In the genomic region with DNA sequence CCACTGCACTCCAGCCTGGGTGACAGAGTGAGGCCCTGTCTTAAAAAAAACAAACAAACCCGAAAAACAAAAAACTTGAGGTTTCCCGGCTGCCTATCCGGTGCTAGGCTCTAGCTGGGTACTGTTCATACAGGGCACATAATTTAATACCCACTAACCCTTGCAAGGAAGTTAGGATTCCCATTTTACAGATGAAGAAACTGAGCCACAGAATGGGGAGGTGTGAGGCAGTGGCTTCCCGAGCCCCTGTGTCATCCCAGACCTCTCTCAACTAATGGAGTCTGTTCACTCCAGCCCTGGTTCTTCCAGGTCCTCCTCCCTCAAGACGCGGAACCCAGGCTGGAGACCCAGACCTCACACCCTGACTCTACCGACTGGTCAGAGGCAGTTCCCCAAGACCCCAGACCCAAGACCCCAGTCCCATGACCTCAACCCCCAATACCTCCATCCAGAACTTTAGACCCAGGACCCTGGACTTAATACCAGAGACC, we compare ENCODE assay signal across 8 cellular contexts. TPM values are rescaled to one million over a fixed set of nuclear protein-coding genes. Genes with fewer than 3 reads are reported as not detected.
A peak's percentile ranks its signal among the peaks of the same experiment; 100 is the strongest.
DNase-seq lines count a peak whose midpoint lies in the region; ATAC-seq and TF ChIP-seq lines count a peak whose summit lies in the region.
"Had no signal": no experiment of that assay in that cellular context is flagged by ENCODE, and none has a peak within 500 bp of the region (broad histone marks: within the 10 kb centered on the region; RNA-seq: fewer than 3 reads in every experiment).

No MANE protein-coding gene starts in this region.

- no peaks in the 10 kb centered on the region for H3K9me3 ChIP-seq in HEK293 (ENCODE audit: control insufficient read depth, insufficient read depth, low read depth, low read length)
- H3K9me3 ChIP-seq in skeletal muscle satellite cell (replicated peaks; ENCODE audit: low read length) = no peaks in the 10 kb centered on the region

- H3K36me3 ChIP-seq in HEK293 (ENCODE audit: control insufficient read depth in 2 of 2, insufficient read depth in 1 of 2, low read length in 2 of 2) = peaks cover 7 to 21% of the 10 kb centered on the region in 2 experiments; a peak in 2 of 3 replicates
- peaks cover 11% of the 10 kb centered on the region for H3K36me3 ChIP-seq in skeletal muscle satellite cell (ENCODE audit: insufficient read depth, low read length)

- CTCF ChIA-PET in HEK293 (lab: Yijun Ruan, JAX) = no interaction called here

- TF ChIP-seq CTCF in HEK293 (tag by site-specific recombination; IDR thresholded peaks at IDR 0.05) = no peak
- TF ChIP-seq CTCF in foreskin keratinocyte (conservative IDR thresholded peaks at IDR 0.05) = no peak

- peak overlapping the region; percentile 94 for H3K9ac ChIP-seq in skeletal muscle satellite cell (ENCODE audit: low read depth, low read length)

- ATAC-seq in foreskin keratinocyte (no peak), GM21576 (IDR thresholded peaks at IDR 0.05; ENCODE audit: unreplicated experiment) (no peak)

- peak; percentile 23 to 24 for DNase-seq in activated CD4-positive, alpha-beta T cell treated with anti-CD3 and anti-CD28 coated beads, Interleukin-2, amount 50 U/mL, for 48 hours
- no peak for DNase-seq in foreskin keratinocyte
- no peak for DNase-seq in AG20443 (ENCODE audit: low spot score)
- no peak for DNase-seq in activated CD4-positive, CD25-positive, alpha-beta regulatory T cell treated with anti-CD3 and anti-CD28 coated beads, Interleukin-2, amount 50 U/mL, for 72 hours

- H3K27me3 ChIP-seq in foreskin keratinocyte (no peaks in the 10 kb centered on the region), skeletal muscle satellite cell (ENCODE audit: control insufficient read depth, insufficient read depth, low read length) (no peaks in the 10 kb centered on the region)

- peak overlapping the region; percentile 56; the same call in 1 of the 2 replicates for H3K27ac ChIP-seq in HEK293 (ENCODE audit: extremely low read depth, low read depth, low read length)
- H3K27ac ChIP-seq in foreskin keratinocyte = peak overlapping the region; percentile 94

- POLR2A ChIA-PET in HEK293 (lab: Yijun Ruan, JAX) = interaction anchor here (0.6 to 2.4 kb wide), 7 partner anchors 16 to 227 kb away, joined by 3 to 10 read pairs (median 5); no protein-coding TSS in a partner anchor

- no peaks in the 10 kb centered on the region; the same call in 1 of the 2 replicates for H3K4me1 ChIP-seq in HEK293 (ENCODE audit: control insufficient read depth, insufficient read depth, low read length)
- H3K4me1 ChIP-seq in foreskin keratinocyte = no peaks in the 10 kb centered on the region
- H3K4me1 ChIP-seq in skeletal muscle satellite cell (ENCODE audit: control insufficient read depth, insufficient read depth, low read length) = peaks cover 18% of the 10 kb centered on the region

- peak overlapping the region; percentile 96 for H3K4me2 ChIP-seq in skeletal muscle satellite cell (ENCODE audit: low read length)

- peak overlapping the region; percentile 96 for H3K4me3 ChIP-seq in HEK293 (ENCODE audit: low read depth, low read length)
- H3K4me3 ChIP-seq in skeletal muscle satellite cell (ENCODE audit: low read length) = peak overlapping the region; percentile 98

TF ChIP-seq in HEK293, 187 proteins besides CTCF, POLR2A, EP300 and RAD21 (continues in another document):
- TF ChIP-seq SCRT2 (tag by site-specific recombination; IDR thresholded peaks at IDR 0.05) (no peak), MYNN (tag by site-specific recombination; IDR thresholded peaks at IDR 0.05; ENCODE audit: borderline replicate concordance) (no peak), GFI1B (tag by site-specific recombination; IDR thresholded peaks at IDR 0.05) (no peak), HOXA7 (CRISPR knock-in tag; IDR thresholded peaks at IDR 0.05; ENCODE audit: borderline replicate concordance) (no peak), ZNF792 (tag by site-specific recombination; IDR thresholded peaks at IDR 0.05) (no peak), ZNF341 (tag by site-specific recombination; IDR thresholded peaks at IDR 0.05; ENCODE audit: low read depth) (no peak), INSM2 (tag by site-specific recombination; IDR thresholded peaks at IDR 0.05) (no peak), ZBTB7A (tag by site-specific recombination; IDR thresholded peaks at IDR 0.05; ENCODE audit: low read depth) (peak; percentile 9; the same call in 1 of the 2 replicates), ZNF16 (tag by site-specific recombination; IDR thresholded peaks at IDR 0.05; ENCODE audit: low read depth) (no peak), ZNF266 (tag by site-specific recombination; IDR thresholded peaks at IDR 0.05; ENCODE audit: low read depth) (no peak), ZNF768 (tag by site-specific recombination; IDR thresholded peaks at IDR 0.05) (no peak), ZNF549 (tag by site-specific recombination; IDR thresholded peaks at IDR 0.05) (no peak), ZSCAN30 (tag by site-specific recombination; IDR thresholded peaks at IDR 0.05) (no peak), ZNF580 (tag by site-specific recombination; IDR thresholded peaks at IDR 0.05) (0 out of 2 replicates have a peak, but pooled peaks have one; percentile 32), ZNF639 (tag by site-specific recombination; IDR thresholded peaks at IDR 0.05) (0 out of 2 replicates have a peak, but pooled peaks have one; percentile 26), ZNF248 (tag by site-specific recombination; IDR thresholded peaks at IDR 0.05) (no peak), ZBTB1 (tag by site-specific recombination; IDR thresholded peaks at IDR 0.05) (no peak), ZNF621 (tag by site-specific recombination; IDR thresholded peaks at IDR 0.05) (no peak), ZNF140 (tag by site-specific recombination; IDR thresholded peaks at IDR 0.05) (no peak), HOXC10 (CRISPR knock-in tag; IDR thresholded peaks at IDR 0.05) (no peak), BCL11B (tag by site-specific recombination; IDR thresholded peaks at IDR 0.05; ENCODE audit: low read depth) (0 out of 2 replicates have a peak, but pooled peaks have one; percentile 57)
- TF ChIP-seq, protein P1, sequence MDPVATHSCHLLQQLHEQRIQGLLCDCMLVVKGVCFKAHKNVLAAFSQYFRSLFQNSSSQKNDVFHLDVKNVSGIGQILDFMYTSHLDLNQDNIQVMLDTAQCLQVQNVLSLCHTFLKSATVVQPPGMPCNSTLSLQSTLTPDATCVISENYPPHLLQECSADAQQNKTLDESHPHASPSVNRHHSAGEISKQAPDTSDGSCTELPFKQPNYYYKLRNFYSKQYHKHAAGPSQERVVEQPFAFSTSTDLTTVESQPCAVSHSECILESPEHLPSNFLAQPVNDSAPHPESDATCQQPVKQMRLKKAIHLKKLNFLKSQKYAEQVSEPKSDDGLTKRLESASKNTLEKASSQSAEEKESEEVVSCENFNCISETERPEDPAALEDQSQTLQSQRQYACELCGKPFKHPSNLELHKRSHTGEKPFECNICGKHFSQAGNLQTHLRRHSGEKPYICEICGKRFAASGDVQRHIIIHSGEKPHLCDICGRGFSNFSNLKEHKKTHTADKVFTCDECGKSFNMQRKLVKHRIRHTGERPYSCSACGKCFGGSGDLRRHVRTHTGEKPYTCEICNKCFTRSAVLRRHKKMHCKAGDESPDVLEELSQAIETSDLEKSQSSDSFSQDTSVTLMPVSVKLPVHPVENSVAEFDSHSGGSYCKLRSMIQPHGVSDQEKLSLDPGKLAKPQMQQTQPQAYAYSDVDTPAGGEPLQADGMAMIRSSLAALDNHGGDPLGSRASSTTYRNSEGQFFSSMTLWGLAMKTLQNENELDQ (tag by site-specific recombination; IDR thresholded peaks at IDR 0.05; ENCODE audit: low read depth) = no peak

RNA-seq across cellular contexts. Expression of gene APBA3, which starts 0.6 kb away (rescaled TPM):
- 14.0 and 16.5 TPM in 2 replicates for total RNA-seq in foreskin keratinocyte
- 16.2 and 16.6 TPM in 2 replicates for polyA plus RNA-seq in foreskin keratinocyte
- total RNA-seq in skeletal muscle satellite cell (2012; rRNA removed) = 15.0 and 21.6 TPM in 2 replicates

RNA-seq across cellular contexts. Expression of gene MRPL54, which starts 1.6 kb away (rescaled TPM):
- total RNA-seq in foreskin keratinocyte = 60.8 and 65.2 TPM in 2 replicates
- polyA plus RNA-seq in foreskin keratinocyte = 94.0 and 100 TPM in 2 replicates
- 56.5 and 65.5 TPM in 2 replicates for total RNA-seq in skeletal muscle satellite cell (2012; rRNA removed)

RNA-seq across cellular contexts. Expression of gene RAX2, which starts 11.1 kb away (rescaled TPM):
- total RNA-seq in foreskin keratinocyte = not detected in 2 replicates
- not detected in 2 replicates for polyA plus RNA-seq in foreskin keratinocyte
- not detected in 2 replicates for total RNA-seq in skeletal muscle satellite cell (2012; rRNA removed)
- total RNA-seq: activated CD8-positive, alpha-beta memory T cell treated with anti-CD3 and anti-CD28 coated beads for 36 hours had no signal

RNA-seq across cellular contexts. Expression of gene MATK, which starts 25.3 kb away (rescaled TPM):
- total RNA-seq in foreskin keratinocyte = not detected in 2 replicates
- not detected in 2 replicates for polyA plus RNA-seq in foreskin keratinocyte
- total RNA-seq in skeletal muscle satellite cell (2012; rRNA removed) = 0.44 and 2.0 TPM in 2 replicates

RNA-seq across cellular contexts. Expression of gene TJP3, which starts 52.7 kb away (rescaled TPM):
- total RNA-seq in foreskin keratinocyte = not detected in 2 replicates
- polyA plus RNA-seq in foreskin keratinocyte = not detected in 2 replicates
- under 0.01 TPM in 1 of 2 replicates, not detected in the other for total RNA-seq in skeletal muscle satellite cell (2012; rRNA removed)

Comparison
In these comparisons a context has a peak if more than half of its experiments do, and no peak if none do; other contexts are left out.
1. DNase-seq: peak in activated CD4-positive, alpha-beta T cell treated with anti-CD3 and anti-CD28 coated beads, Interleukin-2, amount 50 U/mL, for 48 hours (2 of 2); none in foreskin keratinocyte (0 of 2), AG20443 (single experiment) and activated CD4-positive, CD25-positive, alpha-beta regulatory T cell treated with anti-CD3 and anti-CD28 coated beads, Interleukin-2, amount 50 U/mL, for 72 hours (single experiment).